16 cellular contexts compared by ENCODE assay signal in genomic region chr17:50561796-50562195, GRCh38. TPM values are rescaled to one million over a fixed set of nuclear protein-coding genes. Genes with fewer than 3 reads are reported as not detected.
DNase-seq lines count a peak whose midpoint lies in the region; ATAC-seq and TF ChIP-seq lines count a peak whose summit lies in the region.
"Had no signal": no experiment of that assay in that cellular context is flagged by ENCODE, and none has a peak within 500 bp of the region (broad histone marks: within the 10 kb centered on the region; RNA-seq: fewer than 3 reads in every experiment).

No MANE protein-coding gene starts in this region.

- H3K4me3 Mint-ChIP-seq in activated T-cell treated with anti-CD3 and anti-CD28 coated beads, Interleukin-2, amount 50 U/mL, for 72 hours: no peak overlapping the region
- peak overlapping the region; percentile 56 to 72 (median 68) for H3K4me3 Mint-ChIP-seq in T-cell

- H3K9me3 ChIP-seq in stomach: no peaks in the 10 kb centered on the region

- no peak overlapping the region for H3K27ac Mint-ChIP-seq in activated T-cell treated with anti-CD3 and anti-CD28 coated beads, Interleukin-2, amount 50 U/mL, for 72 hours
- H3K27ac Mint-ChIP-seq in T-cell: no peak overlapping the region

- no peaks in the 10 kb centered on the region for H3K36me3 Mint-ChIP-seq in activated T-cell treated with anti-CD3 and anti-CD28 coated beads, Interleukin-2, amount 50 U/mL, for 72 hours (ENCODE audit: insufficient read depth in 2 of 2)
- no peaks in the 10 kb centered on the region for H3K36me3 Mint-ChIP-seq in T-cell

- POLR2A ChIA-PET in T-cell (lab: Charles Lee): no interaction called here

- H3K4me3 ChIP-seq in iPS-11a (ENCODE audit: low read depth, low read length) (peak overlapping the region; percentile 17), stomach (peak overlapping the region; percentile 55 to 76 (median 58))

- WGBS in stomach, 5 donors: 1 to 4% (median 2%) methylated on average over 18 to 24 of the region's 24 CpGs

- TF ChIP-seq CTCF in stomach (IDR thresholded peaks at IDR 0.05): no peak

- H3K27me3 ChIP-seq in stomach: peaks cover 6 to 97% (median 63%) of the 10 kb centered on the region in 3 donors

- no peak for TF ChIP-seq POLR2A in stomach (IDR thresholded peaks at IDR 0.05)

- no peak for TF ChIP-seq EP300 in stomach (IDR thresholded peaks at IDR 0.05)

- peaks cover 60% of the 10 kb centered on the region for H3K27me3 Mint-ChIP-seq in activated T-cell treated with anti-CD3 and anti-CD28 coated beads, Interleukin-2, amount 50 U/mL, for 72 hours (ENCODE audit: low read depth)
- H3K27me3 Mint-ChIP-seq in T-cell: peaks cover 50 to 71% of the 10 kb centered on the region in 2 donors

- H3K9me3 Mint-ChIP-seq in activated T-cell treated with anti-CD3 and anti-CD28 coated beads, Interleukin-2, amount 50 U/mL, for 72 hours: no peaks in the 10 kb centered on the region
- H3K9me3 Mint-ChIP-seq in T-cell: no peaks in the 10 kb centered on the region

- H3K4me1 Mint-ChIP-seq in activated T-cell treated with anti-CD3 and anti-CD28 coated beads, Interleukin-2, amount 50 U/mL, for 72 hours (ENCODE audit: low read depth): peaks cover 22% of the 10 kb centered on the region
- peaks cover 28 to 41% (median 34%) of the 10 kb centered on the region in 3 donors for H3K4me1 Mint-ChIP-seq in T-cell

- H3K36me3 ChIP-seq in stomach: no peaks in the 10 kb centered on the region

- intact Hi-C loops in stomach (cut with DNase I; ENCODE audit: low total_unique reads): no loop called here

- peak; percentile 29 for DNase-seq in activated T-cell treated with anti-CD3 and anti-CD28 coated beads, Interleukin-2, amount 50 U/mL, for 1 hour
- DNase-seq in activated T-cell treated with anti-CD3 and anti-CD28 coated beads, Interleukin-2, amount 50 U/mL, for 72 hours: no peak
- DNase-seq in T-cell (peak in 1 of 34 experiments; percentile 21), stomach (no peak), germinal center (ENCODE audit: low spot score) (no peak), RPMI8226 (no peak)
- DNase-seq in stimulated activated CD4-positive, alpha-beta T cell treated with anti-CD3 and anti-CD28 coated beads, Interleukin-12 subunit alpha, Interleukin-12 subunit beta, amount 100 ng/mL, for 4 hours: no peak
- DNase-seq: ACHN; activated CD4-positive, alpha-beta T cell treated with anti-CD3 and anti-CD28 coated beads, Interleukin-2, amount 50 U/mL, for 48 hours; effector CD4-positive, alpha-beta T cell; foreskin keratinocyte; kidney glomerular epithelial cell; NCI-H2081 treated with DMSO at 0.1 percent for 48 hours; stimulated activated CD4-positive, alpha-beta T cell treated with anti-CD3 and anti-CD28 coated beads, Interleukin-1b, Interleukin-23, amount 100 ng/mL, for 48 hours had no signal

- peaks cover 49 to 74% (median 58%) of the 10 kb centered on the region in 4 donors for H3K4me1 ChIP-seq in stomach
- H3K4me1 ChIP-seq: foreskin keratinocyte had no signal

- no peak overlapping the region for H3K27ac ChIP-seq in stomach
- H3K27ac ChIP-seq: foreskin keratinocyte had no signal

- CTCF ChIA-PET in T-cell (lab: Charles Lee): interaction anchor here in 1 of 2 donors (0.5 kb wide), 1 partner anchor 220 kb away, joined by 3 read pairs; no protein-coding TSS in a partner anchor

- no peak for ATAC-seq in activated T-cell treated with anti-CD3 and anti-CD28 coated beads, Interleukin-2, amount 50 U/mL, for 72 hours (replicated peaks in 1 of 2)
- ATAC-seq in T-cell (replicated peaks in 1 of 4): no peak
- ATAC-seq: foreskin keratinocyte had no signal

RNA-seq across cellular contexts. Expression of gene CACNA1G, which starts 1.3 kb away (rescaled TPM):
- total RNA-seq in activated T-cell treated with anti-CD3 and anti-CD28 coated beads, Interleukin-2, amount 50 U/mL, for 72 hours: under 1 TPM; 0.07 to 0.14 TPM
- not detected for total RNA-seq in T-cell
- total RNA-seq in stomach: 1 to 10 TPM in 2 of 5 donors, not detected in 3; 2.0 to 3.7 TPM
- polyA plus RNA-seq in stomach: under 1 TPM in 2 of 3 donors, not detected in 1; 0.06 to 0.10 TPM
- total RNA-seq: pulmonary artery endothelial cell had no signal

RNA-seq across cellular contexts. Expression of gene SPATA20, which starts 14.8 kb away (rescaled TPM):
- 10 to 100 TPM; 25.0 to 51.3 TPM for total RNA-seq in activated T-cell treated with anti-CD3 and anti-CD28 coated beads, Interleukin-2, amount 50 U/mL, for 72 hours
- total RNA-seq in T-cell: 10 to 100 TPM in 4 of 5 donors, 1 to 10 TPM in 1; 8.9 to 25.7 (median 20.3) TPM
- total RNA-seq in stomach: 1,000 to 10,000 TPM in 1 of 5 donors, 100 to 1,000 TPM in 3, 10 to 100 TPM in 1; 45.0 to 1,214 (median 194) TPM
- 10 to 100 TPM; 24.8 to 58.6 (median 40.6) TPM for polyA plus RNA-seq in stomach

RNA-seq across cellular contexts. Expression of gene EPN3, which starts 29.3 kb away (rescaled TPM):
- total RNA-seq in activated T-cell treated with anti-CD3 and anti-CD28 coated beads, Interleukin-2, amount 50 U/mL, for 72 hours: not detected
- total RNA-seq in T-cell: under 1 TPM in 2 of 5 donors, not detected in 3; 0.08 to 0.44 TPM
- total RNA-seq in stomach: 100 to 1,000 TPM in 2 of 5 donors, 10 to 100 TPM in 2, 1 to 10 TPM in 1; 6.4 to 117 (median 49.5) TPM
- 10 to 100 TPM; 25.9 to 76.3 (median 40.6) TPM for polyA plus RNA-seq in stomach

RNA-seq across cellular contexts. Expression of gene MYCBPAP, which starts 53.6 kb away (rescaled TPM):
- 10 to 100 TPM in 1 of 2 donors, 1 to 10 TPM in 1; 8.9 to 24.3 TPM for total RNA-seq in activated T-cell treated with anti-CD3 and anti-CD28 coated beads, Interleukin-2, amount 50 U/mL, for 72 hours
- total RNA-seq in T-cell (1 to 10 TPM in 4 of 5 donors, under 1 TPM in 1; 0.92 to 6.9 (median 4.7) TPM), stomach (1 to 10 TPM in 3 of 5 donors, not detected in 2; 1.1 to 2.7 (median 2.6) TPM)
- under 1 TPM in 2 of 3 donors, not detected in 1; 0.25 to 0.31 TPM for polyA plus RNA-seq in stomach

Comparison
In these comparisons a context has a peak if more than half of its experiments do, and no peak if none do; other contexts are left out.
1. H3K4me3 Mint-ChIP-seq: peak in T-cell (3 of 3); none in activated T-cell treated with anti-CD3 and anti-CD28 coated beads, Interleukin-2, amount 50 U/mL, for 72 hours (0 of 2).
2. RNA of gene EPN3, which starts 29.3 kb away (total RNA-seq): 6.4 to 117 TPM in stomach; not detected in activated T-cell treated with anti-CD3 and anti-CD28 coated beads, Interleukin-2, amount 50 U/mL, for 72 hours and 0.08 to 0.44 TPM in T-cell; every median in the first group is over 4 times any median in the second.